ENCODE assay signal across 15 cellular contexts in the genomic region with DNA sequence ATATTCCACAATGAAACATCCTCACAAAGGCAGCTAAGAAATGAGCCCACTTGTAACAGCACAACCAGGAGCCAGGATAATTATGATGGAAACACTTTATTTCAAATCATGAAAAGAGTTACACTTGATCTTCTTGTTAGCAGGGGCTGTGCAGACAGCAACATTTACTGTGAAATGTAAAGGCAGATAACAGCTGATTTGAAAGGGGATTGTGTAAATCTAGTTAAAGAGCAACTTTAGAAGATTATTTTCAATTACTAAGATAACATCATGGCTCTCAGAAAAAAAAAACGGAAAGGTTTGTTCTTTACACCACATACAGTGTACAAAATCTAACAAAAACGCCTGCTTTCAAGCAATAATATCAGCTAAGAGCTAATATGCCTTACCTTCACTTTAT. TPM values are rescaled to one million over a fixed set of nuclear protein-coding genes. Genes with fewer than 3 reads are reported as not detected.
"Had no signal": no experiment of that assay in that cellular context is flagged by ENCODE, and none has a peak within 500 bp of the region (broad histone marks: within the 10 kb centered on the region; RNA-seq: fewer than 3 reads in every experiment).

No MANE protein-coding gene starts in this region.

- H3K4me2 ChIP-seq: smooth muscle cell had no signal

- DNase-seq: effector CD4-positive, alpha-beta T cell; heart left ventricle; hippocampal formation; left colon; naive thymus-derived CD8-positive, alpha-beta T cell; posterior cingulate gyrus; stimulated activated CD4-positive, alpha-beta T cell treated with anti-CD3 and anti-CD28 coated beads, Interleukin-2, amount 100 ng/mL, for 48 hours; stimulated activated naive CD4-positive, alpha-beta T cell treated with Interleukin-2 at 50 U/mL for 16 hours; thyroid gland had no signal

- H3K27me3 ChIP-seq: right atrium auricular region, suprapubic skin, thyroid gland had no signal

- H3K27ac Mint-ChIP-seq: naive thymus-derived CD8-positive, alpha-beta T cell had no signal

- H3K36me3 Mint-ChIP-seq: naive thymus-derived CD8-positive, alpha-beta T cell; type B pancreatic cell had no signal

- H3K9me3 ChIP-seq: heart left ventricle, neutrophil, right atrium auricular region, suprapubic skin, thyroid gland had no signal

- H3K4me1 Mint-ChIP-seq: naive thymus-derived CD8-positive, alpha-beta T cell had no signal

- H3K27ac ChIP-seq: coronary artery, neutrophil, right atrium auricular region, suprapubic skin, thyroid gland had no signal

- H3K4me3 ChIP-seq: coronary artery, heart left ventricle, right atrium auricular region, smooth muscle cell, suprapubic skin, thyroid gland had no signal

- H3K27me3 Mint-ChIP-seq: type B pancreatic cell had no signal

- H3K9me3 Mint-ChIP-seq: naive thymus-derived CD8-positive, alpha-beta T cell; type B pancreatic cell had no signal

- ATAC-seq: heart left ventricle; left colon; naive thymus-derived CD8-positive, alpha-beta T cell had no signal

- H3K36me3 ChIP-seq: heart left ventricle, neutrophil, right atrium auricular region, suprapubic skin, thyroid gland had no signal

- H3K4me3 Mint-ChIP-seq: naive thymus-derived CD8-positive, alpha-beta T cell; type B pancreatic cell had no signal

- H3K4me1 ChIP-seq: thyroid gland had no signal

RNA-seq across cellular contexts. Expression of a gene that starts 22.4 kb away (rescaled TPM):
- total RNA-seq: naive thymus-derived CD8-positive, alpha-beta T cell had no signal
- polyA plus RNA-seq: naive thymus-derived CD8-positive, alpha-beta T cell had no signal
